In genomic region chr17:45221997-45222272, GRCh38 we compare ENCODE assay signal across 2 cellular contexts.
TF ChIP-seq lines count a peak whose summit lies in the region.

No MANE protein-coding gene starts in this region.

TF ChIP-seq in SK-N-SH, 30 proteins besides CTCF, POLR2A, EP300 and RAD21 (continued from another document):
- TF ChIP-seq REST (IDR thresholded peaks at IDR 0.05; ENCODE audit: low read depth, low read length) (no peak), FOXJ3 (CRISPR knock-in tag; IDR thresholded peaks at IDR 0.05) (no peak), MXI1 (IDR thresholded peaks at IDR 0.05; ENCODE audit: low read depth, low read length) (no peak), RXRA (IDR thresholded peaks at IDR 0.05; ENCODE audit: borderline replicate concordance, low read depth) (no peak), RFX5 (IDR thresholded peaks at IDR 0.05; ENCODE audit: low read length) (no peak), MEF2A (IDR thresholded peaks at IDR 0.05; ENCODE audit: borderline replicate concordance, low read depth) (no peak), MAX (IDR thresholded peaks at IDR 0.05; ENCODE audit: low read depth) (no peak), USF1 (IDR thresholded peaks at IDR 0.05; ENCODE audit: borderline replicate concordance, low read depth) (no peak), ZBTB33 (IDR thresholded peaks at IDR 0.05; ENCODE audit: borderline replicate concordance, low read depth) (no peak), NFIC (IDR thresholded peaks at IDR 0.05; ENCODE audit: borderline replicate concordance) (no peak), NRF1 (IDR thresholded peaks at IDR 0.05; ENCODE audit: low read depth, low read length) (no peak), RCOR1 (IDR thresholded peaks at IDR 0.05; ENCODE audit: low read length) (no peak), TEAD4 (IDR thresholded peaks at IDR 0.05; ENCODE audit: borderline replicate concordance, insufficient read depth) (no peak), JUND (IDR thresholded peaks at IDR 0.05) (no peak), ELF1 (IDR thresholded peaks at IDR 0.05) (no peak), TAF1 (IDR thresholded peaks at IDR 0.05; ENCODE audit: borderline replicate concordance, low read depth, low read length) (no peak)

TF ChIP-seq in SK-N-SH treated with all-trans-retinoic acid at 6 μM for 48 hours, 23 proteins besides CTCF, POLR2A, EP300 and RAD21 (continued from another document):
- no peak for TF ChIP-seq CREB5 (CRISPR knock-in tag; IDR thresholded peaks at IDR 0.05; ENCODE audit: low read depth)
- no peak for TF ChIP-seq PATZ1 (CRISPR knock-in tag; IDR thresholded peaks at IDR 0.05; ENCODE audit: borderline replicate concordance)
TF ChIP-seq in SK-N-SH treated with all-trans-retinoic acid at 6 μM for 48 hours: peak in this region for 0.
